ENCODE assay signal across 22 cellular contexts in the genomic region with DNA sequence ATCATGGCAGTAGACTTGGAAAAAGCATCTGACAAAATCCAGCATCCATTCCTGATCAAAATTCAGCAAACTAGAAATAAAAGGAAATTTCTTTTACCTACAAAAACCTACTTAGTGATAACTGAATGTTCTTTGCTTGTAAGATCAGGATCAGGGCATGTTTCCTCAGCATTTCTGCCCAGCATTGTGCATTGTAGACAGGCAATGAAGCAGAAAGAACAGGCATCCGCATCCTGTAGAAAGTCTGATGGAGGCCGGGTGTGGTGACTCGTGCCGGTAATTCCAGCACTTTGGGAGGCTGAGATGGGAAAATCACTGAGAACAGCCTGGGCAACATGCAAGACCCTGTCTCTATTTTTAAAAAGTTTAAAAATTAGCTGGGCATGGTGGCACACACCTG. TPM values are rescaled to one million over a fixed set of nuclear protein-coding genes. Genes with fewer than 3 reads are reported as not detected.
"Had no signal": no experiment of that assay in that cellular context is flagged by ENCODE, and none has a peak within 500 bp of the region (broad histone marks: within the 10 kb centered on the region; RNA-seq: fewer than 3 reads in every experiment).

No MANE protein-coding gene starts in this region.

- H3K9me3 ChIP-seq: esophagus squamous epithelium, gastroesophageal sphincter, prostate gland, right lobe of liver, tibial artery, upper lobe of left lung, uterus had no signal

- ATAC-seq: effector memory CD8-positive, alpha-beta T cell; gastroesophageal sphincter; left lobe of liver; naive thymus-derived CD4-positive, alpha-beta T cell; right lobe of liver; stimulated activated memory B cell treated with anti-CD40 and anti-IgM and Interleukin-4, amounts not matched to agents 10 μg/mL and 1 μg/mL and 100 μg/mL, for 72 hours had no signal

- H3K4me3 Mint-ChIP-seq: dendritic cell treated with granulocyte-macrophage colony-stimulating factor and Interleukin-4, amounts not matched to agents 40 ng/mL and 50 ng/mL, for 4 days; effector memory CD8-positive, alpha-beta T cell; naive thymus-derived CD4-positive, alpha-beta T cell; nephron progenitor cell; stimulated activated memory B cell treated with anti-CD40 and anti-IgM and Interleukin-4, amounts not matched to agents 10 μg/mL and 1 μg/mL and 100 μg/mL, for 72 hours; stimulated activated naive CD8-positive, alpha-beta T cell treated with anti-CD3 and anti-CD28 coated beads, Interleukin-15, Interleukin-2, amounts not matched to agents 100 ng/mL and 50 ng/mL, for 24 hours had no signal

- H3K27ac ChIP-seq: epithelial cell of prostate, esophagus squamous epithelium, gastroesophageal sphincter, parathyroid adenoma, prostate gland, right lobe of liver, tibial artery, upper lobe of left lung, uterus had no signal

- H3K27ac Mint-ChIP-seq: dendritic cell treated with granulocyte-macrophage colony-stimulating factor and Interleukin-4, amounts not matched to agents 40 ng/mL and 50 ng/mL, for 4 days; effector memory CD8-positive, alpha-beta T cell; naive thymus-derived CD4-positive, alpha-beta T cell; nephron progenitor cell; stimulated activated memory B cell treated with anti-CD40 and anti-IgM and Interleukin-4, amounts not matched to agents 10 μg/mL and 1 μg/mL and 100 μg/mL, for 72 hours; stimulated activated naive CD8-positive, alpha-beta T cell treated with anti-CD3 and anti-CD28 coated beads, Interleukin-15, Interleukin-2, amounts not matched to agents 100 ng/mL and 50 ng/mL, for 24 hours had no signal

- H3K27me3 ChIP-seq: right lobe of liver, upper lobe of left lung, uterus had no signal

- DNase-seq: effector memory CD8-positive, alpha-beta T cell; esophagus squamous epithelium; foreskin fibroblast; mammary epithelial cell; naive thymus-derived CD4-positive, alpha-beta T cell; nephron progenitor cell; retina; right lobe of liver; stimulated activated CD4-positive, alpha-beta T cell treated with anti-CD3 and anti-CD28 coated beads, Interleukin-4, amount 100 ng/mL, for 1 hour; upper lobe of left lung; uterus had no signal

- H3K4me3 ChIP-seq: esophagus squamous epithelium, gastroesophageal sphincter, prostate gland, right lobe of liver, tibial artery, upper lobe of left lung, uterus had no signal

- H3K36me3 Mint-ChIP-seq: naive thymus-derived CD4-positive, alpha-beta T cell; stimulated activated memory B cell treated with anti-CD40 and anti-IgM and Interleukin-4, amounts not matched to agents 10 μg/mL and 1 μg/mL and 100 μg/mL, for 72 hours had no signal

- H3K9ac ChIP-seq: parathyroid adenoma had no signal

- H3K9me3 Mint-ChIP-seq: dendritic cell treated with granulocyte-macrophage colony-stimulating factor and Interleukin-4, amounts not matched to agents 40 ng/mL and 50 ng/mL, for 4 days; effector memory CD8-positive, alpha-beta T cell; naive thymus-derived CD4-positive, alpha-beta T cell; stimulated activated memory B cell treated with anti-CD40 and anti-IgM and Interleukin-4, amounts not matched to agents 10 μg/mL and 1 μg/mL and 100 μg/mL, for 72 hours; stimulated activated naive CD8-positive, alpha-beta T cell treated with anti-CD3 and anti-CD28 coated beads, Interleukin-15, Interleukin-2, amounts not matched to agents 100 ng/mL and 50 ng/mL, for 24 hours had no signal

- H3K36me3 ChIP-seq: esophagus squamous epithelium, gastroesophageal sphincter, prostate gland, right lobe of liver, tibial artery, upper lobe of left lung, uterus had no signal

- H3K4me1 ChIP-seq: gastroesophageal sphincter, parathyroid adenoma, uterus had no signal

RNA-seq across cellular contexts. Expression of gene MOV10L1, which starts 48.2 kb away (rescaled TPM):
- total RNA-seq: left lobe of liver; mononuclear cell; naive thymus-derived CD4-positive, alpha-beta T cell had no signal

RNA-seq across cellular contexts. Expression of gene MLC1, which starts 52.8 kb away (rescaled TPM):
- total RNA-seq: kidney epithelial cell, left lobe of liver had no signal
